10 cellular contexts compared by ENCODE assay signal in the genomic region with DNA sequence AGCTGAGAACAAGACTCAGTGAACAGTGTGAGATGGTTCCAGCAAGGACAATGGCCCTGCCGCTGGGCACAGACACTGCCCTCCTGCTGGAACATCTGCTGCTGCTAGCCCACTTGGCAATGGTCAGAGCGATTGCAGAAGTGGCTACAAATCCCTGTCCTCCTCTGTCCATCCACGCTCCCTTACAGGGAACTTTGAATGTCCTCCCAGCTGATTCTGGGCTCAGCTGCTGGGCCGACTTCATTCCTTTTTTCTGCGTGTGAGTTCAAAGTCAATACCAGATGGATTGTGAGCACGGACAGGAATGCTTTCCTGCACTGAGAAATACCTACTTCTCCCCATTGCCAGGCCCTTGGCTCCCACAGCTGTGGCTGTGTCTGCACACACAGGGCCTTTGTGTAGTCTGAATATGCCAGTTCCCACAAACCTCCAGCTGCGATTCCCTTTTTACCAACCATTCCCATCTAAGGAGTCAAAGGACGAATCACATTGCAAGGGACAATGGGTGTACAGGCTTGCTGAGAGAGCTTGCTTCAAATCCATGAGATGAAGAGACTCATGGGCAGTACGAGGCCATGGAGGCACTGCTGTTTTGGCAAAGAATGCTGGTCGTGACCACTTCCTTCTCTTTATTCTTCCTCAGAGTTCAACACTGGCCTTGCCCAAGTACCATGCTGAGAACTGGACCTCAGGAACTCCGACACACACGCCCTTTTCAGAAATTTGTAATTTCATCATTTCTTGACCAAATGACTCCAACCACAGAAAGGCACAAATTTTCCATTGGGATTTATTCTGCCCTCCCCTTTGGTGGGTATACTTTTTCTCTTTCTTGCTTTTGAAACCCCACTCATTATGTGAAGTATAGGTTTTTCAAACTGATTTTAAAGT. TPM values are rescaled to one million over a fixed set of nuclear protein-coding genes. Genes with fewer than 3 reads are reported as not detected.
A peak's percentile ranks its signal among the peaks of the same experiment; 100 is the strongest.
DNase-seq lines count a peak whose midpoint lies in the region; ATAC-seq, FAIRE-seq and TF ChIP-seq lines count a peak whose summit lies in the region.
"Had no signal": no experiment of that assay in that cellular context is flagged by ENCODE, and none has a peak within 500 bp of the region (broad histone marks: within the 10 kb centered on the region; RNA-seq: fewer than 3 reads in every experiment).

No MANE protein-coding gene starts in this region.

- H3K36me3 ChIP-seq in gastroesophageal sphincter (no peaks in the 10 kb centered on the region), ovary (no peaks in the 10 kb centered on the region), GM23338 (ENCODE audit: insufficient read depth) (no peaks in the 10 kb centered on the region)

- CTCF ChIA-PET in A549 (lab: Yijun Ruan, JAX): interaction anchor here (0.6 to 9.8 kb wide), 63 partner anchors 9 to 954 kb away, joined by 3 to 132 read pairs (median 4); partner anchors contain the start of genes AGBL3 and CYREN

- no peak overlapping the region; a peak in 1 of 6 replicates for H3K27ac ChIP-seq in A549
- H3K27ac ChIP-seq in gastroesophageal sphincter: peak overlapping the region; percentile 68 to 88 (median 85)
- H3K27ac ChIP-seq in ovary: peak overlapping the region; percentile 43 to 72
- H3K27ac ChIP-seq in GM23338 (ENCODE audit: low read depth): no peak overlapping the region

- TF ChIP-seq CTCF in A549 (IDR thresholded peaks at IDR 0.05) (no peak), gastroesophageal sphincter (IDR thresholded peaks at IDR 0.05) (no peak), ovary (IDR thresholded peaks at IDR 0.05) (no peak), GM23338 (conservative IDR thresholded peaks at IDR 0.05; ENCODE audit: low read depth in 2 of 2) (no peak)

- peaks cover 3% of the 10 kb centered on the region for H3K27me3 Mint-ChIP-seq in GM23338 (ENCODE audit: insufficient read depth, low read depth, poor library complexity)

- peaks cover 3% of the 10 kb centered on the region; the same call in 2 of the 3 replicates for H3K4me1 Mint-ChIP-seq in GM23338
- H3K4me1 Mint-ChIP-seq: B cell had no signal

- WGBS in A549 (ENCODE audit: missing lambda C conversion rate): 84% methylated on average over 12 of the region's 12 CpGs
- 71 to 100% methylated on average over 3 to 7 of the region's 12 CpGs for WGBS in gastroesophageal sphincter (ENCODE audit: low coverage in 1 of 2), 2 donors
- 64 to 68% (median 68%) methylated on average over 12 of the region's 12 CpGs for WGBS in ovary, 3 donors

- no peaks in the 10 kb centered on the region for H3K27me3 ChIP-seq in gastroesophageal sphincter
- no peaks in the 10 kb centered on the region for H3K27me3 ChIP-seq in ovary
- no peaks in the 10 kb centered on the region for H3K27me3 ChIP-seq in GM23338 (ENCODE audit: insufficient read depth)

- no peaks in the 10 kb centered on the region for H3K4me1 ChIP-seq in A549
- peaks cover 0 to 80% (median 13%) of the 10 kb centered on the region in 3 donors for H3K4me1 ChIP-seq in gastroesophageal sphincter
- H3K4me1 ChIP-seq in ovary (ENCODE audit: insufficient read depth): peaks cover 27% of the 10 kb centered on the region
- H3K4me1 ChIP-seq in GM23338 (ENCODE audit: insufficient read depth): no peaks in the 10 kb centered on the region

- no peak for TF ChIP-seq RAD21 in A549 (conservative IDR thresholded peaks at IDR 0.05 in 1 of 2, IDR thresholded peaks at IDR 0.05 in 1 of 2)

- H3K4me3 ChIP-seq in A549 (no peak overlapping the region), gastroesophageal sphincter (no peak overlapping the region), ovary (no peak overlapping the region), GM23338 (no peak overlapping the region)

- no peak overlapping the region for H2AFZ ChIP-seq in GM23338

- TF ChIP-seq EP300 in A549 (IDR thresholded peaks at IDR 0.05) (no peak), gastroesophageal sphincter (IDR thresholded peaks at IDR 0.05) (no peak), ovary (IDR thresholded peaks at IDR 0.05) (no peak)

- no peaks in the 10 kb centered on the region for H3K36me3 Mint-ChIP-seq in GM23338 (ENCODE audit: low read depth)

- TF ChIP-seq POLR2A in A549 (IDR thresholded peaks at IDR 0.05; ENCODE audit: low read length): no peak
- TF ChIP-seq POLR2A in gastroesophageal sphincter (IDR thresholded peaks at IDR 0.05): no peak
- TF ChIP-seq POLR2A in ovary (IDR thresholded peaks at IDR 0.05): no peak

- H3K4me3 Mint-ChIP-seq in GM23338: no peak overlapping the region
- H3K4me3 Mint-ChIP-seq: B cell had no signal

- no peak for DNase-seq in A549 (ENCODE audit: low read depth in 1 of 2, low spot score in 1 of 2)
- DNase-seq in ovary: no peak
- no peak for DNase-seq in GDM1 (lab: John Stamatoyannopoulos, UW)
- DNase-seq in germinal center (ENCODE audit: low spot score): no peak
- no peak for DNase-seq in GM23338 (ENCODE audit: low spot score)
- DNase-seq: stimulated activated naive CD4-positive, alpha-beta T cell treated with Interleukin-2 at 50 U/mL for 16 hours had no signal

- H3K9me3 Mint-ChIP-seq in GM23338: no peaks in the 10 kb centered on the region

- H3K9me2 ChIP-seq in GM23338 (ENCODE audit: insufficient read depth): no peaks in the 10 kb centered on the region

- no peaks in the 10 kb centered on the region for H3K79me2 ChIP-seq in GM23338 (replicated peaks; ENCODE audit: insufficient read depth)

- POLR2A ChIA-PET in A549 (lab: Yijun Ruan, JAX): interaction anchor here (1.2 to 1.5 kb wide), 2 partner anchors 200 to 260 kb away, joined by 3 read pairs; no protein-coding TSS in a partner anchor

- peak; percentile 18 for FAIRE-seq in A549 (lab: Jason Lieb, UNC)

- intact Hi-C loops in ovary (cut with DNase I): loop anchor here in 3 of 4 donors (2.0 to 10.0 kb wide), 4 partner anchors 51 to 264 kb away; partner anchors contain the start of gene CALD1 (in 1 of the 3)

- H3F3A ChIP-seq in GM23338 (replicated peaks; ENCODE audit: low read depth): no peaks in the 10 kb centered on the region

- no peak for ATAC-seq in A549
- ATAC-seq in SK-N-SH treated with all-trans-retinoic acid at 6 μM for 48 hours: peak; percentile 1; the same call in 1 of the 3 replicates
- peak; percentile 35 for ATAC-seq in gastroesophageal sphincter
- ATAC-seq in GM23338: no peak
- no peak for ATAC-seq in GM21529 (IDR thresholded peaks at IDR 0.05; ENCODE audit: unreplicated experiment)

- H3K27ac Mint-ChIP-seq in GM23338: no peak overlapping the region
- H3K27ac Mint-ChIP-seq: B cell had no signal

- no peaks in the 10 kb centered on the region for H4K20me1 ChIP-seq in GM23338 (replicated peaks; ENCODE audit: insufficient read depth)

- H3K9me3 ChIP-seq in A549: no peaks in the 10 kb centered on the region
- no peaks in the 10 kb centered on the region for H3K9me3 ChIP-seq in gastroesophageal sphincter
- H3K9me3 ChIP-seq in ovary: no peaks in the 10 kb centered on the region

- H3K4me2 ChIP-seq in A549 (no peak overlapping the region), GM23338 (no peak overlapping the region)

TF ChIP-seq in A549, 52 proteins besides CTCF, POLR2A, EP300 and RAD21:
- TF ChIP-seq POLR2AphosphoS2 (conservative IDR thresholded peaks at IDR 0.05; ENCODE audit: low read length) (no peak), PHF8 (IDR thresholded peaks at IDR 0.05; ENCODE audit: borderline replicate concordance, low read depth) (no peak)

TF ChIP-seq in SK-N-SH treated with all-trans-retinoic acid at 6 μM for 48 hours, 23 proteins besides CTCF, POLR2A, EP300 and RAD21 (continues in another document):
- TF ChIP-seq, protein P1, sequence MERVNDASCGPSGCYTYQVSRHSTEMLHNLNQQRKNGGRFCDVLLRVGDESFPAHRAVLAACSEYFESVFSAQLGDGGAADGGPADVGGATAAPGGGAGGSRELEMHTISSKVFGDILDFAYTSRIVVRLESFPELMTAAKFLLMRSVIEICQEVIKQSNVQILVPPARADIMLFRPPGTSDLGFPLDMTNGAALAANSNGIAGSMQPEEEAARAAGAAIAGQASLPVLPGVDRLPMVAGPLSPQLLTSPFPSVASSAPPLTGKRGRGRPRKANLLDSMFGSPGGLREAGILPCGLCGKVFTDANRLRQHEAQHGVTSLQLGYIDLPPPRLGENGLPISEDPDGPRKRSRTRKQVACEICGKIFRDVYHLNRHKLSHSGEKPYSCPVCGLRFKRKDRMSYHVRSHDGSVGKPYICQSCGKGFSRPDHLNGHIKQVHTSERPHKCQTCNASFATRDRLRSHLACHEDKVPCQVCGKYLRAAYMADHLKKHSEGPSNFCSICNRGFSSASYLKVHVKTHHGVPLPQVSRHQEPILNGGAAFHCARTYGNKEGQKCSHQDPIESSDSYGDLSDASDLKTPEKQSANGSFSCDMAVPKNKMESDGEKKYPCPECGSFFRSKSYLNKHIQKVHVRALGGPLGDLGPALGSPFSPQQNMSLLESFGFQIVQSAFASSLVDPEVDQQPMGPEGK (CRISPR knock-in tag; IDR thresholded peaks at IDR 0.05; ENCODE audit: borderline replicate concordance): no peak
- TF ChIP-seq PPARA (CRISPR knock-in tag; IDR thresholded peaks at IDR 0.05; ENCODE audit: borderline replicate concordance): no peak

TF ChIP-seq in GM23338, 12 proteins besides CTCF, POLR2A, EP300 and RAD21 (continues in another document):
- TF ChIP-seq CREB1 (CRISPR knock-in tag; IDR thresholded peaks at IDR 0.05; ENCODE audit: low read depth): no peak

RNA-seq across cellular contexts. Expression of gene BPGM, which starts 44.2 kb away (rescaled TPM):
- 21.2 and 28.3 TPM in 2 replicates for polyA plus RNA-seq in A549 (2011; rRNA removed)
- polyA plus RNA-seq in A549 (2012; cell fraction: cytosol; rRNA removed): 9.4 and 10.4 TPM in 2 replicates
- polyA plus RNA-seq in A549 (2012; cell fraction: nucleus; rRNA removed): 1.8 and 3.2 TPM in 2 replicates
- polyA plus RNA-seq in A549 (2017; fragmentation: RNase III; extraction: RNeasy Plus Mini Kit Qiagen cat#74134 plus additional on column Dnase treatment): 16.3 to 19.4 TPM (median 18.7 TPM) in 3 replicates
- polyA minus RNA-seq in A549 (2011; rRNA and poly(A)+ RNA removed): 6.0 and 7.3 TPM in 2 replicates
- total RNA-seq in gastroesophageal sphincter: 10 to 100 TPM; 16.0 to 35.6 (median 29.6) TPM
- 10 to 100 TPM in 1 of 7 donors, 1 to 10 TPM in 6; 6.5 to 12.1 (median 8.8) TPM for total RNA-seq in ovary
- 10 to 100 TPM in 1 of 2 donors, 1 to 10 TPM in 1; 9.7 to 18.1 TPM for polyA plus RNA-seq in ovary
- 16.8 and 16.9 TPM in 2 replicates for total RNA-seq in GM23338 (2014; rRNA removed; shearing (Covaris generic))
- 16.5 and 16.9 TPM in 2 replicates for polyA plus RNA-seq in GM23338 (2016; fragmentation: Nextera tagmentation; extraction: Ambion mirVana)

Comparison
In these comparisons a context has a peak if more than half of its experiments do, and no peak if none do; other contexts are left out.
1. ATAC-seq: peak in SK-N-SH treated with all-trans-retinoic acid at 6 μM for 48 hours (single experiment) and gastroesophageal sphincter (single experiment); none in A549 (0 of 2), GM23338 (single experiment) and GM21529 (single experiment).
2. H3K27ac ChIP-seq: peak in gastroesophageal sphincter (4 of 4) and ovary (2 of 2); none in A549 (0 of 2) and GM23338 (single experiment).